ENCODE assay signal across 1 cellular context in the genomic region with DNA sequence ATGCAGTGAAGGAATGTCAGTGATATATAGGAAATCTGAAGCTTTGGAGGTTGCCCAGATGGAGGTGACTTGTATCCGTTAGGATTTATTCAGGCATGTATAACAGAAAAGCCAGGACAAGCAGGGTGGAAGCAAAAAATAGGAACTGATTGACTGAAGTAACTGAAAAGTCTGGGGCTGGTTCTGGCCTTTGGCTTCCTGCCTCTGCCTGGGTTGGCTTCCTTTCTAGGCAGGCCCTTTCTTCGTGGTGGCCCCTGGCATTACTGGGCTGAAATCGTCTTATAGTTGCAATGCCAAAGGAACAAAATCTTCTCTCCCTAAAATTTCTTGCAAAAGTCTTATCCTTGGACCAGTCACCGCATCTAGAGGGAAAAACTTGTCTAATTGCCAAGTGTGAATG.
TF ChIP-seq lines count a peak whose summit lies in the region.

No MANE protein-coding gene starts in this region.

TF ChIP-seq in WTC11, 78 proteins besides CTCF, POLR2A, EP300 and RAD21 (continued from another document):
- TF ChIP-seq, protein P1, sequence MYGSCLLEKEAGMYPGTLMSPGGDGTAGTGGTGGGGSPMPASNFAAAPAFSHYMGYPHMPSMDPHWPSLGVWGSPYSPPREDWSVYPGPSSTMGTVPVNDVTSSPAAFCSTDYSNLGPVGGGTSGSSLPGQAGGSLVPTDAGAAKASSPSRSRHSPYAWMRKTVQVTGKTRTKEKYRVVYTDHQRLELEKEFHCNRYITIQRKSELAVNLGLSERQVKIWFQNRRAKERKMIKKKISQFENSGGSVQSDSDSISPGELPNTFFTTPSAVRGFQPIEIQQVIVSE (CRISPR knock-in tag; IDR thresholded peaks at IDR 0.05; ENCODE audit: borderline replicate concordance) = no peak
- TF ChIP-seq, protein P2, sequence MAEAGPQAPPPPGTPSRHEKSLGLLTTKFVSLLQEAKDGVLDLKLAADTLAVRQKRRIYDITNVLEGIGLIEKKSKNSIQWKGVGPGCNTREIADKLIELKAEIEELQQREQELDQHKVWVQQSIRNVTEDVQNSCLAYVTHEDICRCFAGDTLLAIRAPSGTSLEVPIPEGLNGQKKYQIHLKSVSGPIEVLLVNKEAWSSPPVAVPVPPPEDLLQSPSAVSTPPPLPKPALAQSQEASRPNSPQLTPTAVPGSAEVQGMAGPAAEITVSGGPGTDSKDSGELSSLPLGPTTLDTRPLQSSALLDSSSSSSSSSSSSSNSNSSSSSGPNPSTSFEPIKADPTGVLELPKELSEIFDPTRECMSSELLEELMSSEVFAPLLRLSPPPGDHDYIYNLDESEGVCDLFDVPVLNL (CRISPR knock-in tag; IDR thresholded peaks at IDR 0.05; ENCODE audit: borderline replicate concordance, low read depth) = no peak
- TF ChIP-seq JAZF1 (CRISPR knock-in tag; IDR thresholded peaks at IDR 0.05) (no peak), ZNF671 (CRISPR knock-in tag; IDR thresholded peaks at IDR 0.05) (no peak), TEAD4 (CRISPR knock-in tag; IDR thresholded peaks at IDR 0.05) (no peak), ZNF263 (CRISPR knock-in tag; IDR thresholded peaks at IDR 0.05; ENCODE audit: low read depth) (no peak), SMAD4 (CRISPR knock-in tag; IDR thresholded peaks at IDR 0.05) (no peak), HMGA2 (CRISPR knock-in tag; IDR thresholded peaks at IDR 0.05) (no peak), ZNF423 (CRISPR knock-in tag; IDR thresholded peaks at IDR 0.05) (no peak), ARID4B (CRISPR knock-in tag; IDR thresholded peaks at IDR 0.05; ENCODE audit: borderline replicate concordance) (no peak)
- TF ChIP-seq, protein P3, sequence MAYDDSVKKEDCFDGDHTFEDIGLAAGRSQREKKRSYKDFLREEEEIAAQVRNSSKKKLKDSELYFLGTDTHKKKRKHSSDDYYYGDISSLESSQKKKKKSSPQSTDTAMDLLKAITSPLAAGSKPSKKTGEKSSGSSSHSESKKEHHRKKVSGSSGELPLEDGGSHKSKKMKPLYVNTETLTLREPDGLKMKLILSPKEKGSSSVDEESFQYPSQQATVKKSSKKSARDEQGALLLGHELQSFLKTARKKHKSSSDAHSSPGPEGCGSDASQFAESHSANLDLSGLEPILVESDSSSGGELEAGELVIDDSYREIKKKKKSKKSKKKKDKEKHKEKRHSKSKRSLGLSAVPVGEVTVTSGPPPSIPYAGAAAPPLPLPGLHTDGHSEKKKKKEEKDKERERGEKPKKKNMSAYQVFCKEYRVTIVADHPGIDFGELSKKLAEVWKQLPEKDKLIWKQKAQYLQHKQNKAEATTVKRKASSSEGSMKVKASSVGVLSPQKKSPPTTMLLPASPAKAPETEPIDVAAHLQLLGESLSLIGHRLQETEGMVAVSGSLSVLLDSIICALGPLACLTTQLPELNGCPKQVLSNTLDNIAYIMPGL (CRISPR knock-in tag; IDR thresholded peaks at IDR 0.05) = no peak
- TF ChIP-seq, protein P4, sequence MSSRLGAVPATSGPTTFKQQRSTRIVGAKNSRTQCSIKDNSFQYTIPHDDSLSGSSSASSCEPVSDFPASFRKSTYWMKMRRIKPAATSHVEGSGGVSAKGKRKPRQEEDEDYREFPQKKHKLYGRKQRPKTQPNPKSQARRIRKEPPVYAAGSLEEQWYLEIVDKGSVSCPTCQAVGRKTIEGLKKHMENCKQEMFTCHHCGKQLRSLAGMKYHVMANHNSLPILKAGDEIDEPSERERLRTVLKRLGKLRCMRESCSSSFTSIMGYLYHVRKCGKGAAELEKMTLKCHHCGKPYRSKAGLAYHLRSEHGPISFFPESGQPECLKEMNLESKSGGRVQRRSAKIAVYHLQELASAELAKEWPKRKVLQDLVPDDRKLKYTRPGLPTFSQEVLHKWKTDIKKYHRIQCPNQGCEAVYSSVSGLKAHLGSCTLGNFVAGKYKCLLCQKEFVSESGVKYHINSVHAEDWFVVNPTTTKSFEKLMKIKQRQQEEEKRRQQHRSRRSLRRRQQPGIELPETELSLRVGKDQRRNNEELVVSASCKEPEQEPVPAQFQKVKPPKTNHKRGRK (CRISPR knock-in tag; IDR thresholded peaks at IDR 0.05; ENCODE audit: borderline replicate concordance) = no peak
- TF ChIP-seq, protein P5, sequence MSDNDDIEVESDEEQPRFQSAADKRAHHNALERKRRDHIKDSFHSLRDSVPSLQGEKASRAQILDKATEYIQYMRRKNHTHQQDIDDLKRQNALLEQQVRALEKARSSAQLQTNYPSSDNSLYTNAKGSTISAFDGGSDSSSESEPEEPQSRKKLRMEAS (CRISPR knock-in tag; IDR thresholded peaks at IDR 0.05) = no peak
